ENCODE assay signal across 8 cellular contexts in the genomic region with DNA sequence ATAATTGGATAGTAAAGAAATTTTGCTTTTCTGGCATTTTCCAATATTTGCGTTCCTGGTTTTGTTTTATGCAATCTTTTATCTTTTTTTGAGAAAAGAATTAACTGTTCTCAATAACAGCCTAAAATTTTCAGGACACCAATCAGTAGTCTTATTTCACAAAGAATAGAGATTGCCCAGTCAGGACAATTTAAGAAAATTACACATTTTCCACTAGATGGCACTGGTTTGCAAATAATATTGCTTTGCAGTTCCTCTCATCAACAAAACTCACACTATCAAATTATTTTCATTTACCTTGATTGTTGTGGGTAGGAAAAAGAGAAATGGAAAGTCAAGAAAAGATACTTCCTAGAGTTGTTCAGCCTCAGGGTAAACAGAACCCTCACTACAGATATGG. TPM values are rescaled to one million over a fixed set of nuclear protein-coding genes. Genes with fewer than 3 reads are reported as not detected.
DNase-seq lines count a peak whose midpoint lies in the region; ATAC-seq and TF ChIP-seq lines count a peak whose summit lies in the region.

No MANE protein-coding gene starts in this region.

- no peaks in the 10 kb centered on the region for H3K27me3 Mint-ChIP-seq in CD8-positive, alpha-beta T cell (ENCODE audit: low read depth)
- H3K27me3 Mint-ChIP-seq in Calu3 (ENCODE audit: unreplicated experiment) = no peaks in the 10 kb centered on the region

- no peak overlapping the region for H3K27ac Mint-ChIP-seq in CD8-positive, alpha-beta T cell
- H3K27ac Mint-ChIP-seq in Calu3 (ENCODE audit: unreplicated experiment) = no peak overlapping the region

- H3K36me3 Mint-ChIP-seq in CD8-positive, alpha-beta T cell = peaks cover 7% of the 10 kb centered on the region
- peaks cover 14% of the 10 kb centered on the region for H3K36me3 Mint-ChIP-seq in Calu3 (ENCODE audit: insufficient read depth, unreplicated experiment)

- H3K4me3 Mint-ChIP-seq in CD8-positive, alpha-beta T cell = no peak overlapping the region
- H3K4me3 Mint-ChIP-seq in Calu3 (ENCODE audit: low read depth, unreplicated experiment) = no peak overlapping the region

- H3K4me1 ChIP-seq in CD8-positive, alpha-beta T cell (ENCODE audit: insufficient read depth, low read length) = peaks cover 16% of the 10 kb centered on the region

- BruUV-seq in Calu3 (replicated peaks; lab: Mats Ljungman, UMichigan) = no TSS peak

- no peak overlapping the region for H3K4me3 ChIP-seq in CD8-positive, alpha-beta T cell (ENCODE audit: low read depth, low read length)

- DNase-seq in CD8-positive, alpha-beta T cell = no peak
- DNase-seq in HEK293T (ENCODE audit: extremely low spot score) (peak; percentile 35), NCI-H526 treated with DMSO at 0.1 percent for 48 hours (lab: John Stamatoyannopoulos, UW) (peak; percentile 50), cerebellar cortex (ENCODE audit: low spot score) (peak; percentile 66), midbrain (lab: John Stamatoyannopoulos, UW) (peak; percentile 66), Calu3 (no peak)
- DNase-seq in activated T-cell treated with anti-CD3 and anti-CD28 coated beads, Interleukin-2, amount 50 U/mL, for 48 hours = no peak

- POLR2A ChIA-PET in CD8-positive, alpha-beta T cell (lab: Charles Lee) = no interaction called here
- POLR2A ChIA-PET in HEK293T (lab: Yijun Ruan, JAX) = interaction anchor here (0.7 kb wide), 1 partner anchor 37 kb away, joined by 3 read pairs; a partner anchor contains a TSS

- H3K36me3 ChIP-seq in CD8-positive, alpha-beta T cell (ENCODE audit: insufficient read depth, low read length) = no peaks in the 10 kb centered on the region

- ATAC-seq in CD8-positive, alpha-beta T cell = no peak
- ATAC-seq in GM18867 (IDR thresholded peaks at IDR 0.05; ENCODE audit: unreplicated experiment) = no peak

- peak; percentile 63 for TF ChIP-seq CTCF in CD8-positive, alpha-beta T cell (IDR thresholded peaks at IDR 0.05)
- TF ChIP-seq CTCF in Calu3 (IDR thresholded peaks at IDR 0.05; ENCODE audit: unreplicated experiment) = no peak

- no peaks in the 10 kb centered on the region for H3K27me3 ChIP-seq in CD8-positive, alpha-beta T cell (ENCODE audit: insufficient read depth, low read length)

- intact Hi-C loops in CD8-positive, alpha-beta T cell (cut with DNase I, micrococcal nuclease) = loop anchor here (5.0 to 10.0 kb wide), 8 partner anchors 82 to 1895 kb away; a partner anchor contains a TSS
- intact Hi-C loops in Calu3 (cut with micrococcal nuclease; ENCODE audit: unreplicated experiment) = loop anchor here (2.0 to 5.0 kb wide), 2 partner anchors 127 to 287 kb away; no protein-coding TSS in a partner anchor

- H3K4me1 Mint-ChIP-seq in CD8-positive, alpha-beta T cell (ENCODE audit: low read depth) = peaks cover 30% of the 10 kb centered on the region
- peaks cover 7% of the 10 kb centered on the region for H3K4me1 Mint-ChIP-seq in Calu3 (ENCODE audit: low read depth, unreplicated experiment)

- H3K27ac ChIP-seq in CD8-positive, alpha-beta T cell (ENCODE audit: low read depth, low read length) = no peak overlapping the region

- H3K9me3 ChIP-seq in CD8-positive, alpha-beta T cell (ENCODE audit: low read length) = no peaks in the 10 kb centered on the region

- CTCF ChIA-PET in CD8-positive, alpha-beta T cell (lab: Charles Lee) = interaction anchor here (1.3 kb wide), 1 partner anchor 15 kb away, joined by 3 read pairs; no protein-coding TSS in a partner anchor
- CTCF ChIA-PET in HEK293T (lab: Yijun Ruan, JAX) = interaction anchor here (0.5 kb wide), 1 partner anchor 840 kb away, joined by 3 read pairs; no protein-coding TSS in a partner anchor
- CTCF ChIA-PET in Calu3 (lab: Charles Lee) = no interaction called here

- no peaks in the 10 kb centered on the region for H3K9me3 Mint-ChIP-seq in CD8-positive, alpha-beta T cell
- no peaks in the 10 kb centered on the region for H3K9me3 Mint-ChIP-seq in Calu3 (ENCODE audit: low read depth, unreplicated experiment)

TF ChIP-seq in HEK293T, 16 proteins besides CTCF, POLR2A, EP300 and RAD21:
- TF ChIP-seq FOXK2 (IDR thresholded peaks at IDR 0.05) (no peak), FOXM1 (IDR thresholded peaks at IDR 0.05; ENCODE audit: borderline replicate concordance) (no peak)
TF ChIP-seq in HEK293T: peak in this region for 0.

RNA-seq across cellular contexts. Expression of a gene that starts 2.4 kb away (rescaled TPM):
- 1 to 10 TPM; 6.4 to 6.8 TPM for total RNA-seq in CD8-positive, alpha-beta T cell
- total RNA-seq in Calu3 (2022) = 11.5 and 11.6 TPM in 2 replicates

RNA-seq across cellular contexts. Expression of a gene that starts 37.2 kb away (rescaled TPM):
- total RNA-seq in CD8-positive, alpha-beta T cell = not detected
- 1.4 and 2.1 TPM in 2 replicates for total RNA-seq in Calu3 (2022)

Comparison
In these comparisons a context has a peak if more than half of its experiments do, and no peak if none do; other contexts are left out.
1. DNase-seq: peak in HEK293T (single experiment), NCI-H526 treated with DMSO at 0.1 percent for 48 hours (single experiment), cerebellar cortex (single experiment) and midbrain (single experiment); none in CD8-positive, alpha-beta T cell (0 of 7), Calu3 (single experiment) and activated T-cell treated with anti-CD3 and anti-CD28 coated beads, Interleukin-2, amount 50 U/mL, for 48 hours (0 of 2).